In genomic region chr1:161855260-161855659, GRCh38 we compare ENCODE assay signal across 25 cellular contexts.
"Had no signal": no experiment of that assay in that cellular context is flagged by ENCODE, and none has a peak within 500 bp of the region (broad histone marks: within the 10 kb centered on the region; RNA-seq: fewer than 3 reads in every experiment).

No MANE protein-coding gene starts in this region.

- H3K4me1 ChIP-seq: lower lobe of right lung, psoas muscle, transverse colon, vagina had no signal

- H3K9me3 ChIP-seq: lower lobe of right lung, ovary, psoas muscle, thoracic aorta, transverse colon, vagina had no signal

- H3K4me1 Mint-ChIP-seq: immature natural killer cell; nephron progenitor cell; stimulated activated naive B cell treated with anti-CD40 and anti-IgM and Interleukin-4, amounts not matched to agents 10 μg/mL and 1 μg/mL and 100 μg/mL, for 72 hours had no signal

- H3K9me3 Mint-ChIP-seq: immature natural killer cell; naive thymus-derived CD8-positive, alpha-beta T cell; nephron progenitor cell; stimulated activated naive B cell treated with anti-CD40 and anti-IgM and Interleukin-4, amounts not matched to agents 10 μg/mL and 1 μg/mL and 100 μg/mL, for 72 hours; stimulated activated naive CD8-positive, alpha-beta T cell treated with anti-CD3 and anti-CD28 coated beads, Interleukin-15, Interleukin-2, amounts not matched to agents 100 ng/mL and 50 ng/mL, for 24 hours had no signal

- H3K4me3 Mint-ChIP-seq: immature natural killer cell; naive thymus-derived CD8-positive, alpha-beta T cell; nephron progenitor cell; stimulated activated naive B cell treated with anti-CD40 and anti-IgM and Interleukin-4, amounts not matched to agents 10 μg/mL and 1 μg/mL and 100 μg/mL, for 72 hours; stimulated activated naive CD8-positive, alpha-beta T cell treated with anti-CD3 and anti-CD28 coated beads, Interleukin-15, Interleukin-2, amounts not matched to agents 100 ng/mL and 50 ng/mL, for 24 hours had no signal

- H3K27me3 ChIP-seq: dorsolateral prefrontal cortex, ovary, transverse colon, vagina had no signal

- H3K36me3 ChIP-seq: ovary had no signal

- H3K27ac ChIP-seq: dorsolateral prefrontal cortex, lower lobe of right lung, ovary, psoas muscle, skin epidermis, thoracic aorta, transverse colon, vagina had no signal

- FAIRE-seq: frontal cortex had no signal

- ATAC-seq: left colon; left ventricle myocardium superior; naive thymus-derived CD8-positive, alpha-beta T cell; psoas muscle; right cardiac atrium; stimulated activated naive B cell treated with anti-CD40 and anti-IgM and Interleukin-4, amounts not matched to agents 10 μg/mL and 1 μg/mL and 100 μg/mL, for 72 hours had no signal

- H3K4me3 ChIP-seq: dorsolateral prefrontal cortex, lower lobe of right lung, ovary, psoas muscle, skin epidermis, thoracic aorta, transverse colon, vagina had no signal

- H3K27me3 Mint-ChIP-seq: naive thymus-derived CD8-positive, alpha-beta T cell; stimulated activated naive B cell treated with anti-CD40 and anti-IgM and Interleukin-4, amounts not matched to agents 10 μg/mL and 1 μg/mL and 100 μg/mL, for 72 hours; stimulated activated naive CD8-positive, alpha-beta T cell treated with anti-CD3 and anti-CD28 coated beads, Interleukin-15, Interleukin-2, amounts not matched to agents 100 ng/mL and 50 ng/mL, for 24 hours had no signal

- DNase-seq: dorsolateral prefrontal cortex; effector CD4-positive, alpha-beta T cell; hypothalamus; immature natural killer cell; islet precursor cell; kidney glomerular epithelial cell; left colon; left ventricle myocardium superior; lower lobe of right lung; naive thymus-derived CD8-positive, alpha-beta T cell; nephron progenitor cell; occipital lobe; ovary; posterior cingulate gyrus; psoas muscle; right cardiac atrium; stimulated activated CD4-positive, alpha-beta T cell treated with anti-CD3 and anti-CD28 coated beads, Interleukin-15, amount 100 ng/mL, for 24 hours; stimulated activated CD4-positive, alpha-beta T cell treated with anti-CD3 and anti-CD28 coated beads, Interleukin-2, amount 100 ng/mL, for 48 hours; stimulated activated naive B cell treated with anti-CD40 and anti-IgM and Interleukin-4, amounts not matched to agents 10 μg/mL and 1 μg/mL and 100 μg/mL, for 72 hours; transverse colon had no signal

- H3K27ac Mint-ChIP-seq: immature natural killer cell; nephron progenitor cell; stimulated activated naive B cell treated with anti-CD40 and anti-IgM and Interleukin-4, amounts not matched to agents 10 μg/mL and 1 μg/mL and 100 μg/mL, for 72 hours; stimulated activated naive CD8-positive, alpha-beta T cell treated with anti-CD3 and anti-CD28 coated beads, Interleukin-15, Interleukin-2, amounts not matched to agents 100 ng/mL and 50 ng/mL, for 24 hours had no signal
